Comparison of ENCODE assay signal across 8 cellular contexts in genomic region chr3:42067324-42067723, GRCh38. TPM values are rescaled to one million over a fixed set of nuclear protein-coding genes. Genes with fewer than 3 reads are reported as not detected.
DNase-seq lines count a peak whose midpoint lies in the region; ATAC-seq and TF ChIP-seq lines count a peak whose summit lies in the region.

No MANE protein-coding gene starts in this region.

- H3K27me3 Mint-ChIP-seq in MCF 10A (ENCODE audit: insufficient read depth, unreplicated experiment): no peaks in the 10 kb centered on the region

- peaks cover 33% of the 10 kb centered on the region for H3K4me1 Mint-ChIP-seq in MCF 10A (ENCODE audit: insufficient read depth, unreplicated experiment)

- TF ChIP-seq CTCF in MCF 10A (IDR thresholded peaks at IDR 0.05; ENCODE audit: unreplicated experiment): no peak

- no peaks in the 10 kb centered on the region for H3K9me3 Mint-ChIP-seq in MCF 10A (ENCODE audit: unreplicated experiment)

- H3K27ac Mint-ChIP-seq in MCF 10A (ENCODE audit: low read depth, unreplicated experiment): peak overlapping the region; percentile 23

- H3K4me3 Mint-ChIP-seq in MCF 10A (ENCODE audit: unreplicated experiment): no peak overlapping the region

- no TSS peak for BruUV-seq in MCF 10A (replicated peaks; lab: Mats Ljungman, UMichigan)

- intact Hi-C loops in MCF 10A (cut with micrococcal nuclease): no loop called here

- H3K36me3 Mint-ChIP-seq in MCF 10A (ENCODE audit: insufficient read depth, unreplicated experiment): no peaks in the 10 kb centered on the region

- ATAC-seq in GM19324 (IDR thresholded peaks at IDR 0.05; ENCODE audit: low FRiP score, unreplicated experiment): peak; percentile 78
- peak; percentile 76 for ATAC-seq in HG03103 (IDR thresholded peaks at IDR 0.05; ENCODE audit: low read depth, unreplicated experiment)

- DNase-seq in MCF 10A (ENCODE audit: unreplicated experiment) (no peak), myocyte (ENCODE audit: low read depth) (peak; percentile 78), NCI-H446 (lab: John Stamatoyannopoulos, UW) (no peak), NCI-H345 treated with DMSO at 0.1 percent for 48 hours (lab: John Stamatoyannopoulos, UW; ENCODE audit: unreplicated experiment) (no peak), NCI-H2196 (lab: John Stamatoyannopoulos, UW; ENCODE audit: unreplicated experiment) (no peak), NCI-H128 (lab: John Stamatoyannopoulos, UW; ENCODE audit: unreplicated experiment) (no peak)

- CTCF ChIA-PET in MCF 10A (lab: Yijun Ruan, JAX): interaction anchor here (0.7 to 1.4 kb wide), 4 partner anchors 12 to 62 kb away, joined by 3 to 4 read pairs (median 3); no protein-coding TSS in a partner anchor

- POLR2A ChIA-PET in MCF 10A (lab: Yijun Ruan, JAX): interaction anchor here (0.6 to 2.8 kb wide), 9 partner anchors 13 to 1809 kb away, joined by 3 to 13 read pairs (median 4); partner anchors contain the start of gene TRAK1

RNA-seq across cellular contexts. Expression of gene TRAK1, which starts 23.8 kb away (rescaled TPM):
- total RNA-seq in MCF 10A (2022): 32.8 and 33.2 TPM in 2 replicates
- total RNA-seq in myocyte: 75.5 and 117 TPM in 2 replicates
- 65.8 TPM for polyA plus RNA-seq in myocyte (2012)
